In the genomic region with DNA sequence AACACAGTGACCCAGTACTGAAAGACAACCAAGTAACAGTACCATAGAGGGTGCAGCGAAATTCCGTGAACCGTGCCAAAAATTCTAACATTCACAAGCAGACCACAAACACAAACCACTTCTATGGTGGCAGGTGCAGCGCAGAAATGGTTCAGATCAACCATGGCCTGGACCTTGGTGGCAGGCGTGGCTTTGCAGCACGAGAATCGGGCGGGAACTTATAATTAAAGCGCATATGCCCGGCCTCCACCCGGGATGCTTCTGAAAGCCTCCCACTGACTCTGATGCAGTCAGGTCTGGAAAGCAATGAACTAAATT, we compare ENCODE assay signal across 11 cellular contexts.
"Had no signal": no experiment of that assay in that cellular context is flagged by ENCODE, and none has a peak within 500 bp of the region (broad histone marks: within the 10 kb centered on the region; RNA-seq: fewer than 3 reads in every experiment).

No MANE protein-coding gene starts in this region.

- H3K9me3 ChIP-seq: left ventricle myocardium inferior, right lobe of liver, testis, uterus had no signal

- H3K27me3 ChIP-seq: cardiac muscle cell, right lobe of liver, testis, uterus had no signal

- H3K9me3 Mint-ChIP-seq: activated naive CD4-positive, alpha-beta T cell treated with anti-CD3 and anti-CD28 coated beads for 36 hours; activated T-cell treated with anti-CD3 and anti-CD28 coated beads, Interleukin-2, amount 50 U/mL, for 72 hours; stimulated activated effector memory CD8-positive, alpha-beta T cell treated with anti-CD3 and anti-CD28 coated beads, Interleukin-12 subunit alpha, Interleukin-12 subunit beta, amount 100 ng/mL, for 72 hours had no signal

- H3K27ac Mint-ChIP-seq: activated naive CD4-positive, alpha-beta T cell treated with anti-CD3 and anti-CD28 coated beads for 36 hours; activated T-cell treated with anti-CD3 and anti-CD28 coated beads, Interleukin-2, amount 50 U/mL, for 72 hours; stimulated activated effector memory CD8-positive, alpha-beta T cell treated with anti-CD3 and anti-CD28 coated beads, Interleukin-12 subunit alpha, Interleukin-12 subunit beta, amount 100 ng/mL, for 72 hours had no signal

- H3K4me3 ChIP-seq: cardiac muscle cell, left ventricle myocardium inferior, right lobe of liver, testis, uterus had no signal

- DNase-seq: activated effector memory CD4-positive, alpha-beta T cell treated with Interleukin-2 at 50 U/mL for 16 hours; effector CD8-positive, alpha-beta T cell; left ventricle myocardium inferior; mammary epithelial cell; uterus had no signal

- H3K27ac ChIP-seq: cardiac muscle cell, left ventricle myocardium inferior, right lobe of liver, testis, uterus had no signal

- H3K36me3 ChIP-seq: uterus had no signal

- H3K4me1 ChIP-seq: testis, uterus had no signal

- H3K4me3 Mint-ChIP-seq: activated naive CD4-positive, alpha-beta T cell treated with anti-CD3 and anti-CD28 coated beads for 36 hours; activated T-cell treated with anti-CD3 and anti-CD28 coated beads, Interleukin-2, amount 50 U/mL, for 72 hours; stimulated activated effector memory CD8-positive, alpha-beta T cell treated with anti-CD3 and anti-CD28 coated beads, Interleukin-12 subunit alpha, Interleukin-12 subunit beta, amount 100 ng/mL, for 72 hours had no signal
